Comparison of ENCODE assay signal across 30 cellular contexts in the genomic region with DNA sequence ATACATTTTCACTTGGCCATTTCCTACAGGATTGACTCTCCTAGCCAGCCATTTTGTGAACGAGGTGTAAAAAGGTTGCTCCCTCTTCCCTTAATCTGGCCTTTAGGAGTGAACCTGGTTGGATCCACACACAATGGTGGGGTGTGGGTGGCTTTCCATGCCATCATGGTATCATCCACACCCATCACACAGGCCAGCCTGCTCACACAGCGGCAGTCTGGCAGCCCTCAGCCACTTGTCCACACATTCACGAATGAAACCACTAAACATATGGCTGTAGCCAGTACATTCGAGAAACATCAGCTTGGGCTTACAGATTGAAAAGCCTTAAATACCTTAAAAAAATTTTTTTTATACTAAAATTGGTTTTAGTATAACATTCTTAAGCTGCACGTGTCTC. TPM values are rescaled to one million over a fixed set of nuclear protein-coding genes. Genes with fewer than 3 reads are reported as not detected.
A peak's percentile ranks its signal among the peaks of the same experiment; 100 is the strongest.
DNase-seq lines count a peak whose midpoint lies in the region; FAIRE-seq and TF ChIP-seq lines count a peak whose summit lies in the region.
"Had no signal": no experiment of that assay in that cellular context is flagged by ENCODE, and none has a peak within 500 bp of the region (broad histone marks: within the 10 kb centered on the region; RNA-seq: fewer than 3 reads in every experiment).

No MANE protein-coding gene starts in this region.

- no peaks in the 10 kb centered on the region for H3K9me3 ChIP-seq in H1 (ENCODE audit: insufficient read depth in 2 of 2, low read depth in 1 of 2, low read length in 1 of 2)
- H3K9me3 ChIP-seq: BE2C, BLaER1 had no signal

- no peaks in the 10 kb centered on the region for H3K4me1 ChIP-seq in H1 (replicated peaks in 1 of 4; ENCODE audit: control insufficient read depth in 3 of 4, insufficient read depth in 4 of 4, low read length in 3 of 4)
- H3K4me1 ChIP-seq: BE2C, BLaER1 had no signal

- 88% methylated on average over 5 of the region's 5 CpGs; no CpG with 5 or more reads in 1 of the 2 experiments for whole genome bisulfite sequencing in H1 (ENCODE audit: extremely low coverage in 1 of 2, insufficient coverage in 1 of 2, insufficient read length in 1 of 2, insufficient replicate concordance in 2 of 2, low coverage in 1 of 2, low lambda C conversion rate in 2 of 2, missing lambda C conversion rate in 1 of 2), 2 experiments

- DNase-seq in NCI-H2171 treated with DMSO at 0.1 percent for 48 hours (lab: John Stamatoyannopoulos, UW) (peak; percentile 66), NCI-H2171 (lab: John Stamatoyannopoulos, UW) (no peak), H1 (ENCODE audit: low read depth in 1 of 2, low spot score in 2 of 2) (no peak), urothelium cell line (ENCODE audit: low spot score) (no peak), NCI-H1417 treated with DMSO at 0.1 percent for 48 hours (lab: John Stamatoyannopoulos, UW) (no peak)
- DNase-seq in activated CD8-positive, alpha-beta memory T cell treated with anti-CD3 and anti-CD28 coated beads for 24 hours, result no peak
- DNase-seq: 8988T; ACHN; BE2C; CD4-positive, alpha-beta memory T cell; CD4-positive, CD25-positive, alpha-beta regulatory T cell; CD8-positive, alpha-beta memory T cell; COR-L47; DMS153; DMS53; DMS79; DND-41; EL; GDM1 had no signal

- H4K91ac ChIP-seq in H1 (replicated peaks; ENCODE audit: insufficient read length, low read length), result no peak overlapping the region

- H3K9ac ChIP-seq in H1 (replicated peaks in 1 of 4; ENCODE audit: extremely low read depth in 1 of 4, low read depth in 3 of 4, low read length in 3 of 4), result no peak overlapping the region
- H3K9ac ChIP-seq: BLaER1 had no signal

- FAIRE-seq in H1 (lab: Jason Lieb, UNC), result no peak
- FAIRE-seq in urothelium cell line (lab: Jason Lieb, UNC), result peak; percentile 17
- FAIRE-seq: A204.1, GM12878, GM12892, GM18507 had no signal

- no peak overlapping the region for H2BK5ac ChIP-seq in H1 (ENCODE audit: low read depth, low read length)

- peaks cover 4% of the 10 kb centered on the region for H3K27me3 Mint-ChIP-seq in brain
- H3K27me3 Mint-ChIP-seq: CD4-positive, alpha-beta memory T cell had no signal

- no peaks in the 10 kb centered on the region for H3K23me2 ChIP-seq in H1 (ENCODE audit: low read depth, low read length)

- no peak overlapping the region for H3K4me3 Mint-ChIP-seq in brain
- H3K4me3 Mint-ChIP-seq: CD14-positive monocyte; CD4-positive, CD25-positive, alpha-beta regulatory T cell; CD8-positive, alpha-beta memory T cell had no signal

- peaks cover 0 to 4% (median 0%) of the 10 kb centered on the region in 5 experiments for H3K9me3 Mint-ChIP-seq in brain

- no peak overlapping the region for H3K14ac ChIP-seq in H1 (ENCODE audit: insufficient read length)

- H3K4me2 ChIP-seq in H1 (ENCODE audit: insufficient read depth in 1 of 2, low read depth in 2 of 2, low read length in 2 of 2), result no peak overlapping the region
- H3K4me2 ChIP-seq: BLaER1 had no signal

- no peak overlapping the region for H3K27ac ChIP-seq in H1 (ENCODE audit: low read depth, low read length)
- H3K27ac ChIP-seq: BLaER1 had no signal

- no peak overlapping the region for H4K8ac ChIP-seq in H1 (ENCODE audit: extremely low read depth, insufficient read depth, low read length)

- H2AK5ac ChIP-seq in H1 (ENCODE audit: low read depth, low read length), result no peak overlapping the region

- no peak overlapping the region for H3K23ac ChIP-seq in H1 (ENCODE audit: insufficient read length)

- H3K56ac ChIP-seq in H1 (replicated peaks; ENCODE audit: insufficient read length, low read depth, low read length), result no peak overlapping the region

- no peaks in the 10 kb centered on the region for H4K20me1 ChIP-seq in H1 (replicated peaks in 1 of 2; ENCODE audit: control insufficient read depth in 1 of 2, insufficient read depth in 2 of 2, low read length in 2 of 2)
- H4K20me1 ChIP-seq: BLaER1 had no signal

- H3K4me3 ChIP-seq in H1 (ENCODE audit: extremely low read depth in 1 of 4, insufficient read depth in 2 of 4, low read depth in 3 of 4, low read length in 4 of 4), result no peak overlapping the region
- H3K4me3 ChIP-seq: BLaER1, GM12878 had no signal

- POLR2A ChIA-PET in H1 (lab: Charles Lee; ENCODE audit: partially characterized antibody), result no interaction called here

- H3K36me3 ChIP-seq in H1 (ENCODE audit: control insufficient read depth in 2 of 4, insufficient read depth in 4 of 4, low read length in 3 of 4), result no peaks in the 10 kb centered on the region
- H3K36me3 ChIP-seq: BE2C, BLaER1 had no signal

- no peak overlapping the region for H2BK12ac ChIP-seq in H1 (ENCODE audit: low read depth, low read length)

- CTCF ChIA-PET in H1 (lab: Charles Lee; ENCODE audit: partially characterized antibody), result interaction anchor here (0.8 kb wide), 1 partner anchor 28 kb away, joined by 3 read pairs; no protein-coding TSS in a partner anchor

- H2AFZ ChIP-seq in H1 (ENCODE audit: low read length), result no peak overlapping the region

- no peak overlapping the region for H3K18ac ChIP-seq in H1 (ENCODE audit: extremely low read depth, low read length)

- 0 out of 2 replicates have a peak overlapping the region, but pooled peaks have one; percentile 95 for H2BK15ac ChIP-seq in H1 (ENCODE audit: low read length)

- TF ChIP-seq CTCF in brain (conservative IDR thresholded peaks at IDR 0.05), result no peak
- TF ChIP-seq CTCF in H1 (IDR thresholded peaks at IDR 0.05; ENCODE audit: control extremely low read depth in 1 of 3, insufficient read depth in 1 of 3, low read depth in 1 of 3, low read length in 3 of 3), result no peak

- no peaks in the 10 kb centered on the region for H3K27me3 ChIP-seq in H1 (replicated peaks in 1 of 4; ENCODE audit: control insufficient read depth in 3 of 4, extremely low read depth in 1 of 4, insufficient read depth in 3 of 4, low read length in 3 of 4)
- H3K27me3 ChIP-seq: BLaER1 had no signal

- no peaks in the 10 kb centered on the region for H3K79me1 ChIP-seq in H1 (ENCODE audit: low read depth, low read length)

- H2BK120ac ChIP-seq in H1 (replicated peaks; ENCODE audit: low read depth, low read length), result no peak overlapping the region

- H2BK20ac ChIP-seq in H1 (ENCODE audit: low read length), result no peak overlapping the region

- peaks cover 38% of the 10 kb centered on the region for H3K4me1 Mint-ChIP-seq in brain
- H3K4me1 Mint-ChIP-seq: CD14-positive monocyte; CD4-positive, alpha-beta memory T cell; CD4-positive, CD25-positive, alpha-beta regulatory T cell; CD8-positive, alpha-beta memory T cell had no signal

- TF ChIP-seq RAD21 in H1 (IDR thresholded peaks at IDR 0.05 in 1 of 2, conservative IDR thresholded peaks at IDR 0.05 in 1 of 2; ENCODE audit: low read depth in 2 of 2, low read length in 2 of 2), result no peak

- TF ChIP-seq EP300 in H1 (IDR thresholded peaks at IDR 0.05; ENCODE audit: borderline replicate concordance in 1 of 2, low read depth in 2 of 2, low read length in 2 of 2), result no peak

- H3K36me3 Mint-ChIP-seq in brain, result no peaks in the 10 kb centered on the region
- H3K36me3 Mint-ChIP-seq: CD14-positive monocyte; CD4-positive, alpha-beta memory T cell; CD4-positive, CD25-positive, alpha-beta regulatory T cell; CD8-positive, alpha-beta memory T cell had no signal

- no peak for TF ChIP-seq POLR2A in H1 (IDR thresholded peaks at IDR 0.05; ENCODE audit: control extremely low read depth in 1 of 2, low read depth in 2 of 2, low read length in 2 of 2)

- no peaks in the 10 kb centered on the region for H3K79me2 ChIP-seq in H1 (ENCODE audit: control insufficient read depth in 1 of 2, insufficient read depth in 2 of 2, low read length in 2 of 2)

- H3K27ac Mint-ChIP-seq in brain, result peak overlapping the region in 4 of 5 experiments; percentile 52 to 90 (median 58)
- H3K27ac Mint-ChIP-seq: CD14-positive monocyte; CD4-positive, alpha-beta memory T cell; CD4-positive, CD25-positive, alpha-beta regulatory T cell; CD8-positive, alpha-beta memory T cell had no signal

- no peak overlapping the region for H3K4ac ChIP-seq in H1 (replicated peaks; ENCODE audit: insufficient read length, low read depth, low read length)

- H4K5ac ChIP-seq in H1 (ENCODE audit: insufficient read length, low read depth, low read length), result no peak overlapping the region

TF ChIP-seq in H1, 55 proteins besides CTCF, POLR2A, EP300 and RAD21 (continues in another document):
- TF ChIP-seq POU5F1 (IDR thresholded peaks at IDR 0.05; ENCODE audit: low read depth, low read length) (no peak), CBX8 (IDR thresholded peaks at IDR 0.05; ENCODE audit: borderline replicate concordance, low read depth, low read length) (no peak), GABPA (IDR thresholded peaks at IDR 0.05; ENCODE audit: borderline replicate concordance, insufficient read depth, low read length) (no peak), CBX5 (IDR thresholded peaks at IDR 0.05; ENCODE audit: low read depth, low read length) (no peak), CEBPB (IDR thresholded peaks at IDR 0.05; ENCODE audit: low read depth, low read length) (no peak), NANOG (IDR thresholded peaks at IDR 0.05; ENCODE audit: insufficient read depth, low read depth, low read length, poor library complexity, severe bottlenecking) (no peak), SIN3A (conservative IDR thresholded peaks at IDR 0.05 in 1 of 2, IDR thresholded peaks at IDR 0.05 in 1 of 2; ENCODE audit: low read depth in 1 of 2, low read length in 2 of 2) (no peak), TCF12 (IDR thresholded peaks at IDR 0.05; ENCODE audit: low read depth, low read length) (no peak), SP4 (IDR thresholded peaks at IDR 0.05; ENCODE audit: low read length) (no peak), FOSL1 (IDR thresholded peaks at IDR 0.05; ENCODE audit: insufficient read depth, low read depth, low read length) (no peak), ZNF274 (IDR thresholded peaks at IDR 0.05; ENCODE audit: borderline replicate concordance, extremely low read depth, low read length) (no peak)

RNA-seq across cellular contexts. Expression of a gene that starts 31.9 kb away (rescaled TPM):
- polyA plus RNA-seq in brain (ENCODE audit: insufficient read depth, low read depth, low replicate concordance) (2.6 TPM), H1 (2011; rRNA removed) (not detected in 2 replicates)
- not detected in 2 replicates for total RNA-seq in H1 (2021; fragmentation: NEBNext Ultra II Directional; extraction: Animal tissue kit (Norgen Biotek cat#: 25700))
- polyA plus RNA-seq in H1 (2011; cell fraction: cytosol; rRNA removed), result not detected
- not detected for polyA plus RNA-seq in H1 (2011; cell fraction: nucleus; rRNA removed)
- not detected in 4 replicates for polyA plus RNA-seq in H1 (2012, experiment 1 of 2)
- polyA plus RNA-seq in H1 (2012, experiment 2 of 2), result not detected
- polyA plus RNA-seq in H1 (2013, experiment 1 of 2), result not detected
- polyA plus RNA-seq in H1 (2013, experiment 2 of 2), result not detected
- not detected in 2 replicates for polyA minus RNA-seq in H1 (2011; rRNA and poly(A)+ RNA removed)
- polyA minus RNA-seq in H1 (2011; cell fraction: cytosol; rRNA and poly(A)+ RNA removed), result not detected
- not detected for polyA minus RNA-seq in H1 (2011; cell fraction: nucleus; rRNA and poly(A)+ RNA removed)
- total RNA-seq: A673; CD4-positive, alpha-beta memory T cell; CD4-positive, CD25-positive, alpha-beta regulatory T cell; CD8-positive, alpha-beta memory T cell; Daoy; G401; GM12878 had no signal
- polyA plus RNA-seq: AG04450; CD14-positive monocyte; CD4-positive, alpha-beta memory T cell; CD4-positive, CD25-positive, alpha-beta regulatory T cell; CD8-positive, alpha-beta memory T cell; GM12878 had no signal
